Comparison of ENCODE assay signal across 11 cellular contexts in genomic region chr9:34256104-34256503, GRCh38.
DNase-seq lines count a peak whose midpoint lies in the region; ATAC-seq and TF ChIP-seq lines count a peak whose summit lies in the region.
"Had no signal": no experiment of that assay in that cellular context is flagged by ENCODE, and none has a peak within 500 bp of the region (broad histone marks: within the 10 kb centered on the region; RNA-seq: fewer than 3 reads in every experiment).

No MANE protein-coding gene starts in this region.

- H3K27ac Mint-ChIP-seq in T-helper 17 cell = peak overlapping the region; percentile 67

- H3K4me3 Mint-ChIP-seq in T-helper 17 cell = peak overlapping the region; percentile 19

- peaks cover 16% of the 10 kb centered on the region for H3K4me1 Mint-ChIP-seq in T-helper 17 cell

- 92% methylated on average over 6 of the region's 6 CpGs for WGBS in hepatocyte (ENCODE audit: low lambda C conversion rate, missing lambda C conversion rate)

- H3K4me1 ChIP-seq in hepatocyte (ENCODE audit: insufficient read depth) = no peaks in the 10 kb centered on the region
- no peaks in the 10 kb centered on the region for H3K4me1 ChIP-seq in effector memory CD4-positive, alpha-beta T cell (ENCODE audit: control insufficient read depth, insufficient read depth, low read length, poor library complexity, severe bottlenecking)

- no peaks in the 10 kb centered on the region for H3K9me2 ChIP-seq in hepatocyte (replicated peaks; ENCODE audit: insufficient read depth)

- H3K27me3 ChIP-seq in hepatocyte = no peaks in the 10 kb centered on the region
- no peaks in the 10 kb centered on the region for H3K27me3 ChIP-seq in effector memory CD4-positive, alpha-beta T cell (replicated peaks; ENCODE audit: control insufficient read depth, insufficient read depth, low read length, poor library complexity, severe bottlenecking)
- H3K27me3 ChIP-seq: vagina had no signal

- peak; percentile 45 for DNase-seq in 8988T
- DNase-seq in GM12864 (ENCODE audit: low read depth) = no peak
- no peak for DNase-seq in T-helper 17 cell
- DNase-seq in hepatocyte (ENCODE audit: low spot score) = no peak
- no peak for DNase-seq in effector memory CD4-positive, alpha-beta T cell
- DNase-seq in activated CD4-positive, alpha-beta T cell treated with anti-CD3 and anti-CD28 coated beads for 4 hours = no peak

- H3K9me3 ChIP-seq in T-helper 17 cell (ENCODE audit: control insufficient read depth, low read length, poor library complexity, severe bottlenecking) (no peaks in the 10 kb centered on the region), hepatocyte (ENCODE audit: low read depth) (no peaks in the 10 kb centered on the region)
- H3K9me3 ChIP-seq in effector memory CD4-positive, alpha-beta T cell (ENCODE audit: control insufficient read depth, low read length) = no peaks in the 10 kb centered on the region
- H3K9me3 ChIP-seq: vagina had no signal

- H3K79me2 ChIP-seq in hepatocyte = no peaks in the 10 kb centered on the region

- no peak overlapping the region for H3K4me3 ChIP-seq in GM12864 (ENCODE audit: low read depth, low read length)
- H3K4me3 ChIP-seq in hepatocyte = no peak overlapping the region
- H3K4me3 ChIP-seq in effector memory CD4-positive, alpha-beta T cell (ENCODE audit: insufficient read depth, low read depth, low read length, poor library complexity, severe bottlenecking) = no peak overlapping the region
- H3K4me3 ChIP-seq: K562, SK-N-MC, vagina had no signal

- no peak overlapping the region for H3K4me2 ChIP-seq in hepatocyte

- no peak overlapping the region for H2AFZ ChIP-seq in hepatocyte

- TF ChIP-seq CTCF in GM12864 (IDR thresholded peaks at IDR 0.05; ENCODE audit: low read depth, low read length, missing control alignments) = peak; percentile 29
- peak; percentile 6 for TF ChIP-seq CTCF in hepatocyte (IDR thresholded peaks at IDR 0.05; ENCODE audit: poor library complexity)

- no peaks in the 10 kb centered on the region for H3K27me3 Mint-ChIP-seq in T-helper 17 cell

- H3K36me3 Mint-ChIP-seq in T-helper 17 cell (ENCODE audit: low read depth) = peaks cover 2% of the 10 kb centered on the region

- peak; percentile 36 for ATAC-seq in T-helper 17 cell
- ATAC-seq in GM18870 (IDR thresholded peaks at IDR 0.05; ENCODE audit: unreplicated experiment) = no peak
- no peak for ATAC-seq in GM21526 (IDR thresholded peaks at IDR 0.05; ENCODE audit: low FRiP score, unreplicated experiment)
- ATAC-seq: K562 had no signal

- H4K20me1 ChIP-seq in hepatocyte (ENCODE audit: insufficient read depth, poor library complexity, severe bottlenecking) = no peaks in the 10 kb centered on the region

- H3K27ac ChIP-seq in hepatocyte = no peak overlapping the region
- no peak overlapping the region for H3K27ac ChIP-seq in effector memory CD4-positive, alpha-beta T cell (ENCODE audit: insufficient read depth, low read length, poor library complexity, severe bottlenecking)
- H3K27ac ChIP-seq: SK-N-MC, vagina had no signal

- H3K36me3 ChIP-seq in hepatocyte (replicated peaks; ENCODE audit: insufficient read depth, low read depth) = no peaks in the 10 kb centered on the region
- H3K36me3 ChIP-seq in effector memory CD4-positive, alpha-beta T cell (ENCODE audit: control insufficient read depth, insufficient read depth, low read length) = peaks cover 19% of the 10 kb centered on the region
